ENCODE assay signal across 7 cellular contexts in the genomic region with DNA sequence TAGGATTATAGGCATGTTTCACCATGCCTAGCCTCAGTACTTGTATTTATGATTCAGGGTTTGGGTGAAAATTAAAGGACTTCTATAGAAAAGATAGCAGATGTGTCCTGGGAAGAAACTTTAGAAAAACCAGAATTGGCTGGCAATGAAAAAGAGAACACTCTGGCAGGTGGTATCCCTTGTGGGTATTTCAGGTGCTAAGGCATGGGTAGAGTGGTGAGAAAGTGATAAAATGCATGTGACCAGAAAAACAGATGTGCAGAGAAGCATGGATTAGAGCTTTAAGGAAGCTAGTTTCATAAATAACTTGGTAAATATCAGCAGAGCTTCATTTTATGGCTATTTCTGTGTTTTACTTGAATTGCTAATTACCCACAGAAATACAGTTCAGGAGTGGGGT.
"Had no signal": no experiment of that assay in that cellular context is flagged by ENCODE, and none has a peak within 500 bp of the region (broad histone marks: within the 10 kb centered on the region; RNA-seq: fewer than 3 reads in every experiment).

No MANE protein-coding gene starts in this region.

- DNase-seq: GM23248, GOT3, H7, HFFc6, IMR-90 had no signal

- H3K9me3 ChIP-seq: HAP-1 had no signal

- H3K4me3 ChIP-seq: GM23248, HAP-1 had no signal

- H3K36me3 ChIP-seq: HAP-1 had no signal

- H3K27ac ChIP-seq: GM23248 had no signal

- H3K9ac ChIP-seq: GM23248 had no signal

- H2AFZ ChIP-seq: GM23248 had no signal

- H3K4me1 ChIP-seq: HAP-1 had no signal

- ATAC-seq: HCT116 had no signal
